7 cellular contexts compared by ENCODE assay signal in genomic region chr4:23710298-23710697, GRCh38.
"Had no signal": no experiment of that assay in that cellular context is flagged by ENCODE, and none has a peak within 500 bp of the region (broad histone marks: within the 10 kb centered on the region; RNA-seq: fewer than 3 reads in every experiment).

No MANE protein-coding gene starts in this region.

- H3K9me3 Mint-ChIP-seq: GM23338 had no signal

- H3K27ac Mint-ChIP-seq: GM23338, H9, HFFc6 had no signal

- H3K4me1 Mint-ChIP-seq: GM23338 had no signal

- H3K4me3 Mint-ChIP-seq: GM23338, H9, HFFc6 had no signal

- DNase-seq: GM23248, GOT3, H7, H9, HCEC 1CT, HFFc6 had no signal
